ENCODE assay signal across 8 cellular contexts in genomic region chr10:48215148-48215982, GRCh38. TPM values are rescaled to one million over a fixed set of nuclear protein-coding genes. Genes with fewer than 3 reads are reported as not detected.
DNase-seq lines count a peak whose midpoint lies in the region; ATAC-seq and TF ChIP-seq lines count a peak whose summit lies in the region.

No MANE protein-coding gene starts in this region.

- no peak overlapping the region for H3K4me3 ChIP-seq in GM12875 (ENCODE audit: low read depth, low read length)
- H3K4me3 ChIP-seq in spleen, result no peak overlapping the region

- TF ChIP-seq POLR2A in spleen (IDR thresholded peaks at IDR 0.05), result no peak
- no peak for TF ChIP-seq POLR2A in GM18505 (IDR thresholded peaks at IDR 0.05; ENCODE audit: borderline replicate concordance, extremely low read depth, insufficient read depth, insufficient read length)

- H3K4me1 Mint-ChIP-seq in activated CD8-positive, alpha-beta T cell treated with anti-CD3 and anti-CD28 coated beads, Interleukin-2, amount 10 ng/mL, durations not matched to agents 7 days and 5 days (ENCODE audit: low read depth), result no peaks in the 10 kb centered on the region

- intact Hi-C loops in spleen (cut with DNase I; ENCODE audit: low total_unique reads), result no loop called here

- TF ChIP-seq CTCF in GM12875 (IDR thresholded peaks at IDR 0.05; ENCODE audit: borderline replicate concordance, insufficient read depth, low read depth, low read length) (peak; percentile 77), spleen (IDR thresholded peaks at IDR 0.05 in 8 of 11, conservative IDR thresholded peaks at IDR 0.05 in 3 of 11) (peak in 9 of 11 experiments; percentile 19 to 68 (median 53))

- DNase-seq in AG08396 (ENCODE audit: low spot score), result peak; percentile 28
- peak; percentile 30 for DNase-seq in NCI-H146 treated with DMSO at 0.1 percent for 48 hours (lab: John Stamatoyannopoulos, UW; ENCODE audit: unreplicated experiment)
- DNase-seq in activated CD8-positive, alpha-beta T cell treated with anti-CD3 and anti-CD28 coated beads, Interleukin-2, amount 10 ng/mL, durations not matched to agents 7 days and 5 days, result peak; percentile 63
- DNase-seq in glomerular endothelial cell (ENCODE audit: extremely low read depth, low read depth, low spot score), result peak; percentile 20
- DNase-seq in spleen, result no peak

- H3K4me3 Mint-ChIP-seq in activated CD8-positive, alpha-beta T cell treated with anti-CD3 and anti-CD28 coated beads, Interleukin-2, amount 10 ng/mL, durations not matched to agents 7 days and 5 days, result no peak overlapping the region

- H3K27ac ChIP-seq in spleen, result no peak overlapping the region

- no peaks in the 10 kb centered on the region for H3K4me1 ChIP-seq in spleen

- 75 to 87% (median 85%) methylated on average over 7 of the region's 7 CpGs for WGBS in spleen, 5 donors

- no peaks in the 10 kb centered on the region for H3K36me3 ChIP-seq in spleen

- peaks cover 5% of the 10 kb centered on the region for H3K27me3 Mint-ChIP-seq in activated CD8-positive, alpha-beta T cell treated with anti-CD3 and anti-CD28 coated beads, Interleukin-2, amount 10 ng/mL, durations not matched to agents 7 days and 5 days (ENCODE audit: low read depth)

- H3K27me3 ChIP-seq in spleen (replicated peaks in 1 of 7), result peaks cover 0 to 15% (median 0%) of the 10 kb centered on the region in 7 donors

- H3K9me3 ChIP-seq in spleen, result peaks cover 0 to 4% (median 0%) of the 10 kb centered on the region in 8 donors

- no peaks in the 10 kb centered on the region for H3K9me3 Mint-ChIP-seq in activated CD8-positive, alpha-beta T cell treated with anti-CD3 and anti-CD28 coated beads, Interleukin-2, amount 10 ng/mL, durations not matched to agents 7 days and 5 days (ENCODE audit: insufficient read depth)

- CTCF ChIA-PET in activated CD8-positive, alpha-beta T cell treated with anti-CD3 and anti-CD28 coated beads, Interleukin-2, amount 10 ng/mL, durations not matched to agents 7 days and 5 days (lab: Charles Lee), result interaction anchor here (2.3 kb wide), 1 partner anchor 11 kb away, joined by 12 read pairs; no protein-coding TSS in a partner anchor

- no peak overlapping the region for H3K27ac Mint-ChIP-seq in activated CD8-positive, alpha-beta T cell treated with anti-CD3 and anti-CD28 coated beads, Interleukin-2, amount 10 ng/mL, durations not matched to agents 7 days and 5 days

- H3K36me3 Mint-ChIP-seq in activated CD8-positive, alpha-beta T cell treated with anti-CD3 and anti-CD28 coated beads, Interleukin-2, amount 10 ng/mL, durations not matched to agents 7 days and 5 days (ENCODE audit: low read depth), result no peaks in the 10 kb centered on the region

- POLR2A ChIA-PET in activated CD8-positive, alpha-beta T cell treated with anti-CD3 and anti-CD28 coated beads, Interleukin-2, amount 10 ng/mL, durations not matched to agents 7 days and 5 days (lab: Charles Lee), result no interaction called here

- ATAC-seq in activated CD8-positive, alpha-beta T cell treated with anti-CD3 and anti-CD28 coated beads, Interleukin-2, amount 10 ng/mL, durations not matched to agents 7 days and 5 days, result peak; percentile 49
- ATAC-seq in HG03565 (IDR thresholded peaks at IDR 0.05; ENCODE audit: unreplicated experiment) (no peak), GM18505 (IDR thresholded peaks at IDR 0.05; ENCODE audit: unreplicated experiment) (no peak)

RNA-seq across cellular contexts. Expression of gene FRMPD2, which starts 59.1 kb away (rescaled TPM):
- not detected for total RNA-seq in activated CD8-positive, alpha-beta T cell treated with anti-CD3 and anti-CD28 coated beads, Interleukin-2, amount 10 ng/mL, durations not matched to agents 7 days and 5 days
- total RNA-seq in glomerular endothelial cell, result 0.24 TPM in 1 of 2 replicates, not detected in the other
- under 1 TPM in 1 of 7 donors, not detected in 6; 0.33 TPM for total RNA-seq in spleen
- not detected for polyA plus RNA-seq in spleen
